9 cellular contexts compared by ENCODE assay signal in the genomic region with DNA sequence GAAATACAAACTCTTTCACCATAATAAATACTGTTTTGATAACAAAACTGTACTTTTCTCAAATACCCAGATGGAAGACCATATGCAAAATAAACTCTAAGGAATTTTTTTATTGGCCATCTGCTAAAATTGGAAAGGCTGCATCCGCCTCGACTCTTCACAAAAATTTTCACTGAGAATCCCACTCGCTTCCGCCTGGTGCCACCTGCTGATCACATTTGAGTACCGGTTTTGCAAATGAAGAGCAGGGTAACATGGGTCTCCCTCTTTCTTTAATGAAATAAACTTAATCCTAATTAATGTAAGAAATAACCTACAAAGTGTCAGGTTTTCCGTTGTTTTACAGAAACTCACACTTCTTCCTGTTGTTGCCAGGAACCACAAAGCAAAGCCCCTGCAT.
DNase-seq lines count a peak whose midpoint lies in the region; ATAC-seq and TF ChIP-seq lines count a peak whose summit lies in the region.
"Had no signal": no experiment of that assay in that cellular context is flagged by ENCODE, and none has a peak within 500 bp of the region (broad histone marks: within the 10 kb centered on the region; RNA-seq: fewer than 3 reads in every experiment).

No MANE protein-coding gene starts in this region.

- DNase-seq in BJ (ENCODE audit: low read depth) (no peak), LNCaP clone FGC (ENCODE audit: low read depth) (no peak), GM10248 (ENCODE audit: extremely low spot score) (no peak)
- no peak for DNase-seq in effector memory CD8-positive, alpha-beta T cell
- DNase-seq: stimulated activated CD8-positive, alpha-beta memory T cell treated with anti-CD3 and anti-CD28 coated beads, Interleukin-4, amount 100 ng/mL, for 48 hours had no signal

- H3K27me3 Mint-ChIP-seq in nephron (ENCODE audit: low read depth), result no peaks in the 10 kb centered on the region
- H3K27me3 Mint-ChIP-seq in effector memory CD8-positive, alpha-beta T cell, result no peaks in the 10 kb centered on the region

- no peaks in the 10 kb centered on the region for H3K36me3 Mint-ChIP-seq in nephron (ENCODE audit: low read depth)
- no peaks in the 10 kb centered on the region for H3K36me3 Mint-ChIP-seq in effector memory CD8-positive, alpha-beta T cell (ENCODE audit: insufficient read depth)

- H3K4me3 ChIP-seq in BJ (ENCODE audit: low read depth, low read length) (no peak overlapping the region), LNCaP clone FGC (ENCODE audit: low read depth, low read length) (no peak overlapping the region)

- no peaks in the 10 kb centered on the region for H3K27me3 ChIP-seq in BJ (ENCODE audit: control insufficient read depth, insufficient read depth, low read length)

- peak; percentile 55 for TF ChIP-seq CTCF in BJ (IDR thresholded peaks at IDR 0.05; ENCODE audit: insufficient read depth, low read depth, low read length)
- peak; percentile 46 for TF ChIP-seq CTCF in LNCaP clone FGC (IDR thresholded peaks at IDR 0.05; ENCODE audit: control insufficient read depth, extremely low read depth, insufficient read depth)
- TF ChIP-seq CTCF in nephron (IDR thresholded peaks at IDR 0.05; ENCODE audit: unreplicated experiment in 3 of 3), result peak; percentile 38 to 54 (median 38)
- no peak for TF ChIP-seq CTCF in GM10248 (IDR thresholded peaks at IDR 0.05; ENCODE audit: control extremely low read depth, extremely low read depth, low read depth, missing control alignments)

- no peaks in the 10 kb centered on the region for H3K9me3 Mint-ChIP-seq in nephron
- no peaks in the 10 kb centered on the region for H3K9me3 Mint-ChIP-seq in effector memory CD8-positive, alpha-beta T cell

- no peak overlapping the region for H3K27ac Mint-ChIP-seq in nephron
- H3K27ac Mint-ChIP-seq in effector memory CD8-positive, alpha-beta T cell, result no peak overlapping the region

- POLR2A ChIA-PET in BJ (lab: Charles Lee) (no interaction called here), GM10248 (lab: Yijun Ruan, JAX) (no interaction called here)

- H3K36me3 ChIP-seq in BJ (ENCODE audit: control insufficient read depth, insufficient read depth, low read length), result no peaks in the 10 kb centered on the region

- ATAC-seq in effector memory CD8-positive, alpha-beta T cell (replicated peaks), result no peak
- ATAC-seq in HG03025 (IDR thresholded peaks at IDR 0.05; ENCODE audit: low FRiP score, unreplicated experiment) (no peak), HG03135 (IDR thresholded peaks at IDR 0.05; ENCODE audit: unreplicated experiment) (no peak)

- CTCF ChIA-PET in BJ (lab: Yijun Ruan, JAX) (interaction anchor here (1.2 kb wide), 3 partner anchors 11 to 470 kb away, joined by 3 to 4 read pairs (median 3); no protein-coding TSS in a partner anchor), GM10248 (lab: Yijun Ruan, JAX) (no interaction called here)

- peak overlapping the region; percentile 6 for H3K27ac ChIP-seq in cingulate gyrus (ENCODE audit: low read depth, low read length)

- peaks cover 19% of the 10 kb centered on the region for H3K4me1 Mint-ChIP-seq in nephron
- H3K4me1 Mint-ChIP-seq in effector memory CD8-positive, alpha-beta T cell (ENCODE audit: low read depth in 2 of 2), result no peaks in the 10 kb centered on the region

- no peak overlapping the region for H3K4me3 Mint-ChIP-seq in nephron
- H3K4me3 Mint-ChIP-seq in effector memory CD8-positive, alpha-beta T cell, result no peak overlapping the region
